23 cellular contexts compared by ENCODE assay signal in the genomic region with DNA sequence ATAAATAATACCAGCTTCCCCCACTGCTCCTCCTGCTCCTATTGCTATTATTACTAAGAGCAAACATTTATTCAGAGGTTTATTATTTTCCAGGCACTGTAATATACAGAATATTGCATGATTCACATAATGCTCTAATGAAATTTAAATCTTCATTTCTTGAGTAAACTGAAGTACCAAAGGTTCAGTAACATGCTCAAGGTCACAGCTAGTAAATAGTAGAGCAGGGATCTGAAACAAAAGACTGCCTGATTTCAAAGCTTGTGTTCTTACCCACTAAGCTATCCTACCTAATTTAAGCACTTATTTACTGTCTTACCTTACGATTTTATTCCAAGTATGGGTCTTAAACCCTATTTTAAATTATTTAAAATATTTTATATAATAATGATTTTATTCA.
"Had no signal": no experiment of that assay in that cellular context is flagged by ENCODE, and none has a peak within 500 bp of the region (broad histone marks: within the 10 kb centered on the region; RNA-seq: fewer than 3 reads in every experiment).

No MANE protein-coding gene starts in this region.

- FAIRE-seq: colon, endothelial cell of umbilical vein, islet of Langerhans, keratinocyte had no signal

- ATAC-seq: foreskin keratinocyte; gastrocnemius medialis; heart right ventricle; left cardiac atrium; lower lobe of right lung; mucosa of descending colon; naive thymus-derived CD8-positive, alpha-beta T cell had no signal

- H3K27ac ChIP-seq: coronary artery, dorsolateral prefrontal cortex, esophagus muscularis mucosa, foreskin keratinocyte, gastrocnemius medialis, heart right ventricle, left ventricle myocardium inferior, lower lobe of right lung had no signal

- H3K4me1 ChIP-seq: esophagus muscularis mucosa, gastrocnemius medialis, heart right ventricle, left ventricle myocardium inferior, lower lobe of right lung had no signal

- H3K9me3 ChIP-seq: gastrocnemius medialis had no signal

- H3K4me3 ChIP-seq: coronary artery, dorsolateral prefrontal cortex, esophagus muscularis mucosa, gastrocnemius medialis, heart right ventricle, left ventricle myocardium inferior, lower lobe of right lung, mucosa of descending colon had no signal

- H3K27me3 ChIP-seq: dorsolateral prefrontal cortex, esophagus muscularis mucosa, foreskin keratinocyte, gastrocnemius medialis, heart right ventricle had no signal

- DNase-seq: dermis blood vessel endothelial cell; dorsolateral prefrontal cortex; effector CD4-positive, alpha-beta T cell; effector memory CD4-positive, alpha-beta T cell; foreskin keratinocyte; gastrocnemius medialis; glutamatergic neuron; head of caudate nucleus; heart right ventricle; hippocampal formation; left cardiac atrium; left ventricle myocardium inferior; lower lobe of right lung; mesenchymal stem cell; mucosa of descending colon; naive B cell; naive thymus-derived CD8-positive, alpha-beta T cell had no signal
